In the genomic region with DNA sequence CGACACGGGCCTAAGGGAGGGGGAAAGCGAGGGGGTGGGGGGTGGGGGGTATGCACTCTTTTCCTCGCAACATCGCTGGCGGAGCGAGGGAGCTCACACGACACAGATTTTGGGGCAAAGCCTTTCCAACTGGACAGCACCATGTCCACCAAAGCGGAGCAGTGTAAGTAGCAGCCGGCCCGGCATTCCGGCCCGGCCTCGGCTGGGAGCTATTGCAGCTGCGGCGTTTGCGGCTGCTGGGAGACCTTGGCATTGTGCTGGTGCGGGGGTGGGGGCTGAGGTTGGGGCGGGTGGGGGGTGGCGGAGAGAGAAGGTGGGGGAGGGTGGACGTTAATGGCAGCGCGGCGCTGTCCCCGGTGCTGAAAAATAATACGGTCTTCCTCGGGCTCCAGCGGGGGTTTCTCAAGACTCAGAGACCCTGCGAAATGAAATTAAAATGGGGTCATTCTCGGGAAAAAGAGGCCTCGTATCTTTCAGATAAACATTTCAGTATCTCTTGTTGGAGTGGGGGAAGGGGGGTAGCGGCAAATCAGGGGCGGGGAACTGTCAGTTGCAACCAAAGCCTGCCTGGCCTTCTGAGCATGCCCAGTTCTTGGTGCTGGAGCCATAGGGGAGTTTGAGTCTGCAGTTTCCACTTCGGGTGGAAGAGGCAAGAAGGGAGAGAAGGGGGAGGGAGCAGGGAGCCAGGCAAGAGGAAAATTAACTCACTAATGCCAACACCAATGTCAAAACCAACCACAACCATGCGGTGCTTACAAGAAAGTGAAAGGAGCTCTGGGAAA, we compare ENCODE assay signal across 1 cellular context.
TF ChIP-seq lines count a peak whose summit lies in the region.

A gene (plus strand): TSS at position 51 of the 782 bp plus-strand sequence. CDS start 91 bp downstream, at position 142.

TF ChIP-seq in HCT116, 20 proteins besides CTCF, POLR2A, EP300 and RAD21 (continued from another document):
- TF ChIP-seq, protein P1, sequence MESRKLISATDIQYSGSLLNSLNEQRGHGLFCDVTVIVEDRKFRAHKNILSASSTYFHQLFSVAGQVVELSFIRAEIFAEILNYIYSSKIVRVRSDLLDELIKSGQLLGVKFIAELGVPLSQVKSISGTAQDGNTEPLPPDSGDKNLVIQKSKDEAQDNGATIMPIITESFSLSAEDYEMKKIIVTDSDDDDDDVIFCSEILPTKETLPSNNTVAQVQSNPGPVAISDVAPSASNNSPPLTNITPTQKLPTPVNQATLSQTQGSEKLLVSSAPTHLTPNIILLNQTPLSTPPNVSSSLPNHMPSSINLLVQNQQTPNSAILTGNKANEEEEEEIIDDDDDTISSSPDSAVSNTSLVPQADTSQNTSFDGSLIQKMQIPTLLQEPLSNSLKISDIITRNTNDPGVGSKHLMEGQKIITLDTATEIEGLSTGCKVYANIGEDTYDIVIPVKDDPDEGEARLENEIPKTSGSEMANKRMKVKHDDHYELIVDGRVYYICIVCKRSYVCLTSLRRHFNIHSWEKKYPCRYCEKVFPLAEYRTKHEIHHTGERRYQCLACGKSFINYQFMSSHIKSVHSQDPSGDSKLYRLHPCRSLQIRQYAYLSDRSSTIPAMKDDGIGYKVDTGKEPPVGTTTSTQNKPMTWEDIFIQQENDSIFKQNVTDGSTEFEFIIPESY (IDR thresholded peaks at IDR 0.05; ENCODE audit: extremely low read depth, insufficient replicate concordance, low read length) = no peak
TF ChIP-seq in HCT116: peak in this region for 1.
